ENCODE assay signal across 29 cellular contexts in the genomic region with DNA sequence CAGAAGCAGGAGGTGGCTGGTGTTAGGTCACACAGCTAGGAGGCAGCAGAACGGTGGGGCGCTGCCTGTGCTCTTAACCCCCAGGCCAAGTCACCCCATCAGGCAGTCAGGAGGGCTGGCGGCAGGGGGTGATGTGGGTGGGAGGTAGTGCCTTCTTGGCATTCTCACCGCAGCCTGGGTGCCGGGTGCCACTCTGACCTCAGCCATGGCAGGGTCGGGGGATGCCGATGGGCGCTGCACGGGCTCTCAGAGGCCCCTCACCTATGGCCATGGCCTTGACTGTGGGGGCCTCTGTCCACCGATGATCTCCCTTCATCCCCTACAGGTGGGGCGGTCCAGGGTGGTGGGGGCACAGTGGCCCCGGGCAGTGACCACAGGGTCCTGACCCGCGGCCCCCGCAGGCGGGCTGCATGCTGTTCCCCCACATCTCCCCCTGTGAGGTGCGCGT. TPM values are rescaled to one million over a fixed set of nuclear protein-coding genes. Genes with fewer than 3 reads are reported as not detected.
DNase-seq lines count a peak whose midpoint lies in the region; ATAC-seq, FAIRE-seq and TF ChIP-seq lines count a peak whose summit lies in the region.
"Had no signal": no experiment of that assay in that cellular context is flagged by ENCODE, and none has a peak within 500 bp of the region (broad histone marks: within the 10 kb centered on the region; RNA-seq: fewer than 3 reads in every experiment).

No MANE protein-coding gene starts in this region.

- TF ChIP-seq RAD21 in K562 (CRISPR knock-in tag; conservative IDR thresholded peaks at IDR 0.05 in 1 of 2, IDR thresholded peaks at IDR 0.05 in 1 of 2): no peak

- in situ Hi-C loops in K562 (cut with MboI): no loop called here

- peaks cover 65% of the 10 kb centered on the region for H3F3A ChIP-seq in GM23338 (replicated peaks; ENCODE audit: low read depth)

- H4K8ac ChIP-seq in neuronal stem cell (ENCODE audit: low read depth, low read length): no peak overlapping the region

- H3K79me2 ChIP-seq in K562 (ENCODE audit: control insufficient read depth, insufficient read depth, low read length) (peaks cover 32% of the 10 kb centered on the region), GM23338 (replicated peaks; ENCODE audit: insufficient read depth) (peaks cover 24% of the 10 kb centered on the region)

- no peak for ATAC-seq in K562
- no peak for ATAC-seq in GM23338
- ATAC-seq: activated CD8-positive, alpha-beta T cell treated with anti-CD3 and anti-CD28 coated beads, Interleukin-2, amount 10 ng/mL, durations not matched to agents 7 days and 5 days; natural killer cell had no signal

- peak overlapping the region; percentile 97 for H3K23ac ChIP-seq in neuronal stem cell (ENCODE audit: low read depth, low read length, poor library complexity)

- H2AK5ac ChIP-seq in neuronal stem cell (ENCODE audit: low read depth, low read length): no peak overlapping the region

- peak; percentile 15 for DNase-seq in activated CD8-positive, alpha-beta memory T cell treated with anti-CD3 and anti-CD28 coated beads, Interleukin-2, amount 50 U/mL, for 4 hours
- DNase-seq in activated CD8-positive, alpha-beta memory T cell treated with anti-CD3 and anti-CD28 coated beads for 24 hours: no peak
- no peak for DNase-seq in HFFc6
- DNase-seq in K562 (ENCODE audit: extremely low read depth in 1 of 4, low spot score in 3 of 4): no peak
- DNase-seq in neuronal stem cell (ENCODE audit: low spot score): no peak
- DNase-seq in GM23338 (ENCODE audit: low spot score): no peak
- no peak for DNase-seq in stimulated activated CD4-positive, alpha-beta T cell treated with anti-CD3 and anti-CD28 coated beads, Interleukin-4, amount 100 ng/mL, for 24 hours
- DNase-seq in NCI-H1694 (lab: John Stamatoyannopoulos, UW): no peak
- DNase-seq: activated CD4-positive, alpha-beta T cell treated with anti-CD3 and anti-CD28 coated beads for 1 hour; activated CD8-positive, alpha-beta T cell treated with anti-CD3 and anti-CD28 coated beads, Interleukin-2, amount 10 ng/mL, durations not matched to agents 7 days and 5 days; activated gamma-delta T cell; BE2C; CD8-positive, alpha-beta memory T cell; DMS79 treated with DMSO at 0.1 percent for 48 hours; dorsolateral prefrontal cortex; GF-D8; GM23248; islet precursor cell; midbrain; natural killer cell; NCI-H1092; NCI-H187; NCI-H2171 treated with DMSO at 0.1 percent for 48 hours; retina; substantia nigra had no signal

- intact Hi-C loops in K562 (cut with micrococcal nuclease): no loop called here

- POLR2A ChIA-PET in K562 (lab: Yijun Ruan, JAX): interaction anchor here (0.9 kb wide), 1 partner anchor 9 kb away, joined by 4 read pairs; no protein-coding TSS in a partner anchor

- peaks cover 24% of the 10 kb centered on the region for H3K27me3 Mint-ChIP-seq in HFFc6 (ENCODE audit: insufficient read depth)
- H3K27me3 Mint-ChIP-seq in GM23338 (ENCODE audit: insufficient read depth, low read depth, poor library complexity): peaks cover 55% of the 10 kb centered on the region
- H3K27me3 Mint-ChIP-seq: activated naive CD8-positive, alpha-beta T cell treated with anti-CD3 and anti-CD28 coated beads, Interleukin-2, amount 10 ng/mL, durations not matched to agents 7 days and 5 days; type B pancreatic cell had no signal

- no TSS peak for BruUV-seq in K562 (replicated peaks; lab: Mats Ljungman, UMichigan)

- no peak overlapping the region for H3K9ac ChIP-seq in K562 (ENCODE audit: insufficient read depth in 1 of 2, low read depth in 2 of 2, low read length in 2 of 2)
- H3K9ac ChIP-seq in neuronal stem cell (ENCODE audit: low read depth, low read length, poor library complexity): no peak overlapping the region
- H3K9ac ChIP-seq: GM23248 had no signal

- H2BK12ac ChIP-seq in neuronal stem cell (ENCODE audit: low read length): no peak overlapping the region

- peak overlapping the region; percentile 67 for H3K27ac Mint-ChIP-seq in HFFc6
- no peak overlapping the region for H3K27ac Mint-ChIP-seq in GM23338
- H3K27ac Mint-ChIP-seq: activated CD8-positive, alpha-beta T cell treated with anti-CD3 and anti-CD28 coated beads, Interleukin-2, amount 10 ng/mL, durations not matched to agents 7 days and 5 days; activated naive CD8-positive, alpha-beta T cell treated with anti-CD3 and anti-CD28 coated beads, Interleukin-2, amount 10 ng/mL, durations not matched to agents 7 days and 5 days had no signal

- H3K4me3 Mint-ChIP-seq in HFFc6 (no peak overlapping the region; the same call in 1 of the 2 replicates), GM23338 (no peak overlapping the region)
- H3K4me3 Mint-ChIP-seq: activated CD8-positive, alpha-beta T cell treated with anti-CD3 and anti-CD28 coated beads, Interleukin-2, amount 10 ng/mL, durations not matched to agents 7 days and 5 days; activated naive CD8-positive, alpha-beta T cell treated with anti-CD3 and anti-CD28 coated beads, Interleukin-2, amount 10 ng/mL, durations not matched to agents 7 days and 5 days; natural killer cell; type B pancreatic cell had no signal

- H3K36me3 Mint-ChIP-seq in HFFc6 (ENCODE audit: low read depth) (peaks cover 18% of the 10 kb centered on the region; the same call in 1 of the 2 replicates), GM23338 (ENCODE audit: low read depth) (peaks cover 72% of the 10 kb centered on the region)
- H3K36me3 Mint-ChIP-seq: natural killer cell had no signal

- H3K79me1 ChIP-seq in neuronal stem cell (ENCODE audit: low read depth, low read length): peaks cover 24% of the 10 kb centered on the region

- H3K27ac ChIP-seq in K562 (ENCODE audit: extremely low read depth, low read depth, low read length): no peak overlapping the region
- H3K27ac ChIP-seq in neuronal stem cell (replicated peaks; ENCODE audit: low read length): no peak overlapping the region
- no peak overlapping the region for H3K27ac ChIP-seq in GM23338 (ENCODE audit: low read depth)
- H3K27ac ChIP-seq: GM23248, HL-60, SJSA1 had no signal

- peaks cover 8% of the 10 kb centered on the region for H3K9me1 ChIP-seq in K562 (ENCODE audit: control insufficient read depth, insufficient read depth, low read length)

- no peak for TF ChIP-seq EP300 in K562 (IDR thresholded peaks at IDR 0.05; ENCODE audit: low read length)

- no peak overlapping the region for H2BK120ac ChIP-seq in neuronal stem cell (ENCODE audit: low read depth, low read length)

- H4K20me1 ChIP-seq in K562 (replicated peaks; ENCODE audit: control insufficient read depth, insufficient read depth, low read length): peaks cover 27% of the 10 kb centered on the region
- peaks cover 23% of the 10 kb centered on the region for H4K20me1 ChIP-seq in GM23338 (replicated peaks; ENCODE audit: insufficient read depth)

- TF ChIP-seq CTCF in HFFc6 (IDR thresholded peaks at IDR 0.05) (no peak; the same call in 1 of the 2 replicates), K562 (IDR thresholded peaks at IDR 0.05 in 2 of 3, conservative IDR thresholded peaks at IDR 0.05 in 1 of 3; ENCODE audit: insufficient read depth in 2 of 3, low read depth in 1 of 3, low read length in 3 of 3) (no peak), GM23338 (conservative IDR thresholded peaks at IDR 0.05; ENCODE audit: low read depth in 2 of 2) (no peak)

- H2BK15ac ChIP-seq in neuronal stem cell (ENCODE audit: low read length): no peak overlapping the region

- H3K4me3 ChIP-seq in K562 (no peak overlapping the region), neuronal stem cell (ENCODE audit: low read length in 2 of 2) (no peak overlapping the region), GM23338 (no peak overlapping the region)
- H3K4me3 ChIP-seq: dorsolateral prefrontal cortex, GM23248, SJSA1 had no signal

- 87% methylated on average over 10 of the region's 18 CpGs for WGBS in K562 (ENCODE audit: insufficient coverage, low coverage, missing lambda C conversion rate)
- no CpG with 5 or more reads among the region's 18 CpGs for WGBS in neuronal stem cell (ENCODE audit: extremely low coverage in 2 of 2, insufficient read length in 2 of 2, insufficient replicate concordance in 1 of 2), 2 donors

- H3K4me1 ChIP-seq in K562 (replicated peaks in 1 of 2; ENCODE audit: control insufficient read depth in 2 of 2, insufficient read depth in 2 of 2, low read length in 2 of 2) (peaks cover 11 to 84% of the 10 kb centered on the region in 2 experiments), neuronal stem cell (ENCODE audit: control insufficient read depth in 2 of 2, insufficient read depth in 1 of 2, low read depth in 1 of 2, low read length in 2 of 2) (peaks cover 9 to 14% of the 10 kb centered on the region in 2 donors), GM23338 (ENCODE audit: insufficient read depth) (peaks cover 16% of the 10 kb centered on the region)

- H3K18ac ChIP-seq in neuronal stem cell (ENCODE audit: low read length): no peak overlapping the region

- no peak overlapping the region for H2AFZ ChIP-seq in K562 (ENCODE audit: low read depth, low read length)
- no peak overlapping the region for H2AFZ ChIP-seq in neuronal stem cell (ENCODE audit: low read length)
- no peak overlapping the region for H2AFZ ChIP-seq in GM23338
- H2AFZ ChIP-seq: GM23248 had no signal

- H3K9me3 Mint-ChIP-seq in HFFc6: no peaks in the 10 kb centered on the region
- H3K9me3 Mint-ChIP-seq in GM23338: peaks cover 4% of the 10 kb centered on the region; the same call in 2 of the 3 replicates
- H3K9me3 Mint-ChIP-seq: activated naive CD8-positive, alpha-beta T cell treated with anti-CD3 and anti-CD28 coated beads, Interleukin-2, amount 10 ng/mL, durations not matched to agents 7 days and 5 days; CD8-positive, alpha-beta memory T cell; natural killer cell; type B pancreatic cell had no signal

- no peak for FAIRE-seq in K562 (lab: Jason Lieb, UNC)

- H3K14ac ChIP-seq in neuronal stem cell (ENCODE audit: low read length): no peak overlapping the region

- no peak overlapping the region for H4K91ac ChIP-seq in neuronal stem cell (ENCODE audit: low read depth, low read length, poor library complexity)

- CTCF ChIA-PET in K562 (lab: Yijun Ruan, JAX; ENCODE audit: low intra/inter-chr PET ratio): no interaction called here

- H3K4ac ChIP-seq in neuronal stem cell (ENCODE audit: low read length): no peak overlapping the region

- TF ChIP-seq POLR2A in K562 (conservative IDR thresholded peaks at IDR 0.05): no peak

- H3K9me2 ChIP-seq in GM23338 (ENCODE audit: insufficient read depth): no peaks in the 10 kb centered on the region

- no peak overlapping the region for H3K4me2 ChIP-seq in K562 (ENCODE audit: insufficient read depth, low read length)
- no peak overlapping the region for H3K4me2 ChIP-seq in neuronal stem cell (ENCODE audit: insufficient read depth, low read length, poor library complexity, severe bottlenecking)
- no peak overlapping the region for H3K4me2 ChIP-seq in GM23338

- peak overlapping the region; percentile 35 for H2BK5ac ChIP-seq in neuronal stem cell (ENCODE audit: low read length)

- no peaks in the 10 kb centered on the region for H3K27me3 ChIP-seq in K562 (ENCODE audit: control insufficient read depth in 2 of 2, insufficient read depth in 2 of 2, low read length in 2 of 2)
- no peaks in the 10 kb centered on the region for H3K27me3 ChIP-seq in neuronal stem cell (ENCODE audit: control insufficient read depth in 3 of 3, insufficient read depth in 3 of 3, low read depth in 1 of 3, low read length in 3 of 3)
- H3K27me3 ChIP-seq in GM23338 (ENCODE audit: insufficient read depth): no peaks in the 10 kb centered on the region
- H3K27me3 ChIP-seq: BE2C, dorsolateral prefrontal cortex, SJSA1 had no signal

- H3K4me1 Mint-ChIP-seq in HFFc6 (ENCODE audit: low read depth) (peaks cover 34% of the 10 kb centered on the region), GM23338 (peaks cover 23% of the 10 kb centered on the region)

- H3K36me3 ChIP-seq in K562 (ENCODE audit: control insufficient read depth, insufficient read depth, low read length) (peaks cover 89% of the 10 kb centered on the region), neuronal stem cell (replicated peaks in 1 of 2; ENCODE audit: control insufficient read depth in 2 of 2, insufficient read depth in 2 of 2, low read length in 2 of 2) (peaks cover 69 to 94% of the 10 kb centered on the region in 2 donors), GM23338 (ENCODE audit: insufficient read depth) (no peaks in the 10 kb centered on the region; the same call in 1 of the 2 replicates)

- H3K9me3 ChIP-seq in K562 (replicated peaks; ENCODE audit: control insufficient read depth, insufficient read depth, low read depth, low read length): no peaks in the 10 kb centered on the region
- H3K9me3 ChIP-seq in neuronal stem cell (replicated peaks in 1 of 2; ENCODE audit: control insufficient read depth in 2 of 2, insufficient read depth in 1 of 2, low read depth in 1 of 2, low read length in 2 of 2): no peaks in the 10 kb centered on the region
- H3K9me3 ChIP-seq: BE2C, SJSA1 had no signal

RNA-seq across cellular contexts. Expression of a gene that starts 5.6 kb away (rescaled TPM):
- total RNA-seq in HFFc6 (2021; fragmentation: NEBNext Ultra II Directional; extraction: Animal tissue kit (Norgen Biotek cat#: 25700)): 100 to 1,000 TPM; 157 to 176 (median 162) TPM
- 128 and 364 TPM in 2 replicates for total RNA-seq in K562 (2011; cell fraction: chromatin; rRNA removed; ENCODE audit: low replicate concordance)
- total RNA-seq in K562 (2011; cell fraction: nucleolus; rRNA removed): 274 and 281 TPM in 2 replicates
- total RNA-seq in K562 (2011; cell fraction: nucleoplasm; rRNA removed): 195 and 218 TPM in 2 replicates
- total RNA-seq in K562 (2014; rRNA removed) (61.3 and 79.5 TPM in 2 replicates), K562 (2014; rRNA removed; fragmentation: Illumina TruSeq; extraction: Trizol) (14.0 and 23.3 TPM in 2 replicates), K562 (2015; rRNA removed; fragmentation: Illumina TruSeq; extraction: Trizol) (43.5 and 44.6 TPM in 2 replicates), K562 (2021) (156 and 169 TPM in 2 replicates)
- polyA plus RNA-seq in K562 (2011; rRNA removed) (33.0 and 58.6 TPM in 2 replicates), K562 (2014; fragmentation: Illumina TruSeq; extraction: Trizol) (61.7 and 81.3 TPM in 2 replicates), K562 (2014; fragmentation: Nextera tagmentation; extraction: Ambion mirVana) (1 to 10 TPM; 4.9 to 9.3 TPM), K562 (2014; rRNA removed) (68.1 and 75.0 TPM in 2 replicates), GM23338 (2016; fragmentation: Nextera tagmentation; extraction: Ambion mirVana) (188 and 225 TPM in 2 replicates)
- polyA plus RNA-seq in K562 (2011; cell fraction: cytosol; rRNA removed): 39.8 and 67.6 TPM in 2 replicates
- 302 and 359 TPM in 2 replicates for polyA plus RNA-seq in K562 (2011; cell fraction: nucleus; rRNA removed)
- polyA plus RNA-seq in K562 (2012): 104 and 153 TPM in 2 replicates
- polyA minus RNA-seq in K562 (2011; rRNA and poly(A)+ RNA removed): 22.8 and 25.3 TPM in 2 replicates
- polyA minus RNA-seq in K562 (2011; cell fraction: cytosol; rRNA and poly(A)+ RNA removed): 60.9 and 84.8 TPM in 2 replicates
- polyA minus RNA-seq in K562 (2011; cell fraction: nucleus; rRNA and poly(A)+ RNA removed): 81.6 and 99.6 TPM in 2 replicates
- 316 TPM for polyA plus RNA-seq in neuronal stem cell (2013, experiment 1 of 2)
- polyA plus RNA-seq in neuronal stem cell (2013, experiment 2 of 2): 321 TPM
- 194 and 209 TPM in 2 replicates for total RNA-seq in GM23338 (2014; rRNA removed; shearing (Covaris generic))

RNA-seq across cellular contexts. Expression of a gene that starts 10.8 kb away (rescaled TPM):
- 10 to 100 TPM; 39.7 to 48.7 (median 47.2) TPM for total RNA-seq in HFFc6 (2021; fragmentation: NEBNext Ultra II Directional; extraction: Animal tissue kit (Norgen Biotek cat#: 25700))
- total RNA-seq in K562 (2011; cell fraction: chromatin; rRNA removed; ENCODE audit: low replicate concordance): 168 and 404 TPM in 2 replicates
- 252 and 258 TPM in 2 replicates for total RNA-seq in K562 (2011; cell fraction: nucleolus; rRNA removed)
- 178 and 185 TPM in 2 replicates for total RNA-seq in K562 (2011; cell fraction: nucleoplasm; rRNA removed)
- total RNA-seq in K562 (2014; rRNA removed) (56.0 and 59.3 TPM in 2 replicates), K562 (2014; rRNA removed; fragmentation: Illumina TruSeq; extraction: Trizol) (12.3 and 18.1 TPM in 2 replicates), K562 (2015; rRNA removed; fragmentation: Illumina TruSeq; extraction: Trizol) (25.3 and 29.4 TPM in 2 replicates), K562 (2021) (84.9 and 85.4 TPM in 2 replicates)
- polyA plus RNA-seq in K562 (2011; rRNA removed) (13.7 and 21.3 TPM in 2 replicates), K562 (2014; fragmentation: Illumina TruSeq; extraction: Trizol) (26.7 and 30.0 TPM in 2 replicates), K562 (2014; fragmentation: Nextera tagmentation; extraction: Ambion mirVana) (1 to 10 TPM; 2.8 to 3.1 TPM), K562 (2014; rRNA removed) (64.0 and 71.3 TPM in 2 replicates), GM23338 (2016; fragmentation: Nextera tagmentation; extraction: Ambion mirVana) (109 and 112 TPM in 2 replicates)
- 12.2 and 25.9 TPM in 2 replicates for polyA plus RNA-seq in K562 (2011; cell fraction: cytosol; rRNA removed)
- 123 and 164 TPM in 2 replicates for polyA plus RNA-seq in K562 (2011; cell fraction: nucleus; rRNA removed)
- 56.7 and 64.2 TPM in 2 replicates for polyA plus RNA-seq in K562 (2012)
- 6.7 and 8.2 TPM in 2 replicates for polyA minus RNA-seq in K562 (2011; rRNA and poly(A)+ RNA removed)
- polyA minus RNA-seq in K562 (2011; cell fraction: cytosol; rRNA and poly(A)+ RNA removed): 22.8 and 136 TPM in 2 replicates
- 48.2 and 49.9 TPM in 2 replicates for polyA minus RNA-seq in K562 (2011; cell fraction: nucleus; rRNA and poly(A)+ RNA removed)
- 56.3 TPM for polyA plus RNA-seq in neuronal stem cell (2013, experiment 1 of 2)
- polyA plus RNA-seq in neuronal stem cell (2013, experiment 2 of 2): 62.9 TPM
- 81.4 and 99.6 TPM in 2 replicates for total RNA-seq in GM23338 (2014; rRNA removed; shearing (Covaris generic))

RNA-seq across cellular contexts. Expression of a gene that starts 20.6 kb away (rescaled TPM):
- total RNA-seq in HFFc6 (2021; fragmentation: NEBNext Ultra II Directional; extraction: Animal tissue kit (Norgen Biotek cat#: 25700)): 100 to 1,000 TPM in 5 of 6 experiments, 10 to 100 TPM in 1; 98.5 to 128 (median 104) TPM
- total RNA-seq in K562 (2011; cell fraction: chromatin; rRNA removed; ENCODE audit: low replicate concordance): 24.5 and 49.9 TPM in 2 replicates
- 34.3 and 39.9 TPM in 2 replicates for total RNA-seq in K562 (2011; cell fraction: nucleolus; rRNA removed)
- 26.9 and 29.9 TPM in 2 replicates for total RNA-seq in K562 (2011; cell fraction: nucleoplasm; rRNA removed)
- 25.7 and 33.8 TPM in 2 replicates for total RNA-seq in K562 (2014; rRNA removed)
- total RNA-seq in K562 (2014; rRNA removed; fragmentation: Illumina TruSeq; extraction: Trizol): 5.7 and 6.9 TPM in 2 replicates
- 13.5 and 14.4 TPM in 2 replicates for total RNA-seq in K562 (2015; rRNA removed; fragmentation: Illumina TruSeq; extraction: Trizol)
- total RNA-seq in K562 (2021): 50.1 and 50.3 TPM in 2 replicates
- 17.1 and 22.4 TPM in 2 replicates for polyA plus RNA-seq in K562 (2011; rRNA removed)
- 34.5 and 68.9 TPM in 2 replicates for polyA plus RNA-seq in K562 (2011; cell fraction: cytosol; rRNA removed)
- 33.2 and 55.4 TPM in 2 replicates for polyA plus RNA-seq in K562 (2011; cell fraction: nucleus; rRNA removed)
- polyA plus RNA-seq in K562 (2012): 31.8 and 37.6 TPM in 2 replicates
- polyA plus RNA-seq in K562 (2014; fragmentation: Illumina TruSeq; extraction: Trizol): 39.0 and 40.7 TPM in 2 replicates
- 1 to 10 TPM; 1.2 TPM for polyA plus RNA-seq in K562 (2014; fragmentation: Nextera tagmentation; extraction: Ambion mirVana)
- 38.2 and 45.4 TPM in 2 replicates for polyA plus RNA-seq in K562 (2014; rRNA removed)
- polyA minus RNA-seq in K562 (2011; rRNA and poly(A)+ RNA removed): 7.8 and 10.3 TPM in 2 replicates
- polyA minus RNA-seq in K562 (2011; cell fraction: cytosol; rRNA and poly(A)+ RNA removed): 17.4 and 21.4 TPM in 2 replicates
- 18.2 and 22.4 TPM in 2 replicates for polyA minus RNA-seq in K562 (2011; cell fraction: nucleus; rRNA and poly(A)+ RNA removed)
- 45.3 TPM for polyA plus RNA-seq in neuronal stem cell (2013, experiment 1 of 2)
- polyA plus RNA-seq in neuronal stem cell (2013, experiment 2 of 2): 42.9 TPM
- total RNA-seq in GM23338 (2014; rRNA removed; shearing (Covaris generic)): 15.7 and 21.5 TPM in 2 replicates
- polyA plus RNA-seq in GM23338 (2016; fragmentation: Nextera tagmentation; extraction: Ambion mirVana): 28.0 and 28.6 TPM in 2 replicates

RNA-seq across cellular contexts. Expression of a gene that starts 20.9 kb away (rescaled TPM):
- total RNA-seq in HFFc6 (2021; fragmentation: NEBNext Ultra II Directional; extraction: Animal tissue kit (Norgen Biotek cat#: 25700)): 10 to 100 TPM; 42.8 to 53.3 (median 46.8) TPM
- total RNA-seq in K562 (2011; cell fraction: chromatin; rRNA removed; ENCODE audit: low replicate concordance): 34.8 and 78.7 TPM in 2 replicates
- total RNA-seq in K562 (2011; cell fraction: nucleolus; rRNA removed): 40.9 and 43.4 TPM in 2 replicates
- 33.2 and 34.5 TPM in 2 replicates for total RNA-seq in K562 (2011; cell fraction: nucleoplasm; rRNA removed)
- total RNA-seq in K562 (2014; rRNA removed): 3.8 and 6.8 TPM in 2 replicates
- total RNA-seq in K562 (2014; rRNA removed; fragmentation: Illumina TruSeq; extraction: Trizol): 2.6 and 3.2 TPM in 2 replicates
- 2.4 and 3.5 TPM in 2 replicates for total RNA-seq in K562 (2015; rRNA removed; fragmentation: Illumina TruSeq; extraction: Trizol)
- 14.2 and 16.0 TPM in 2 replicates for total RNA-seq in K562 (2021)
- 7.4 and 10.5 TPM in 2 replicates for polyA plus RNA-seq in K562 (2011; rRNA removed)
- 8.7 and 14.7 TPM in 2 replicates for polyA plus RNA-seq in K562 (2011; cell fraction: cytosol; rRNA removed)
- 33.2 and 48.4 TPM in 2 replicates for polyA plus RNA-seq in K562 (2011; cell fraction: nucleus; rRNA removed)
- 15.8 and 16.9 TPM in 2 replicates for polyA plus RNA-seq in K562 (2012)
- polyA plus RNA-seq in K562 (2014; fragmentation: Illumina TruSeq; extraction: Trizol): 8.7 and 11.7 TPM in 2 replicates
- polyA plus RNA-seq in K562 (2014; fragmentation: Nextera tagmentation; extraction: Ambion mirVana): under 1 TPM; 0.42 to 0.46 TPM
- polyA plus RNA-seq in K562 (2014; rRNA removed): 14.7 and 18.2 TPM in 2 replicates
- polyA minus RNA-seq in K562 (2011; rRNA and poly(A)+ RNA removed): 5.7 and 7.2 TPM in 2 replicates
- 9.1 and 9.2 TPM in 2 replicates for polyA minus RNA-seq in K562 (2011; cell fraction: cytosol; rRNA and poly(A)+ RNA removed)
- 12.3 and 15.3 TPM in 2 replicates for polyA minus RNA-seq in K562 (2011; cell fraction: nucleus; rRNA and poly(A)+ RNA removed)
- 29.5 TPM for polyA plus RNA-seq in neuronal stem cell (2013, experiment 1 of 2)
- polyA plus RNA-seq in neuronal stem cell (2013, experiment 2 of 2): 29.9 TPM
- 12.1 and 19.3 TPM in 2 replicates for total RNA-seq in GM23338 (2014; rRNA removed; shearing (Covaris generic))
- 39.5 and 43.1 TPM in 2 replicates for polyA plus RNA-seq in GM23338 (2016; fragmentation: Nextera tagmentation; extraction: Ambion mirVana)

RNA-seq across cellular contexts. Expression of a gene that starts 38.5 kb away (rescaled TPM):
- total RNA-seq in HFFc6 (2021; fragmentation: NEBNext Ultra II Directional; extraction: Animal tissue kit (Norgen Biotek cat#: 25700)): 10 to 100 TPM; 44.5 to 50.6 (median 47.8) TPM
- 109 and 190 TPM in 2 replicates for total RNA-seq in K562 (2011; cell fraction: chromatin; rRNA removed; ENCODE audit: low replicate concordance)
- 97.8 and 99.2 TPM in 2 replicates for total RNA-seq in K562 (2011; cell fraction: nucleolus; rRNA removed)
- 109 and 111 TPM in 2 replicates for total RNA-seq in K562 (2011; cell fraction: nucleoplasm; rRNA removed)
- total RNA-seq in K562 (2014; rRNA removed) (19.3 and 30.1 TPM in 2 replicates), K562 (2014; rRNA removed; fragmentation: Illumina TruSeq; extraction: Trizol) (15.7 and 17.1 TPM in 2 replicates), K562 (2015; rRNA removed; fragmentation: Illumina TruSeq; extraction: Trizol) (14.5 and 16.0 TPM in 2 replicates), K562 (2021) (83.5 and 93.9 TPM in 2 replicates)
- polyA plus RNA-seq in K562 (2011; rRNA removed) (23.0 and 31.0 TPM in 2 replicates), K562 (2014; fragmentation: Illumina TruSeq; extraction: Trizol) (56.7 and 72.9 TPM in 2 replicates), K562 (2014; fragmentation: Nextera tagmentation; extraction: Ambion mirVana) (1 to 10 TPM; 4.1 to 4.4 TPM), K562 (2014; rRNA removed) (37.8 and 40.3 TPM in 2 replicates), GM23338 (2016; fragmentation: Nextera tagmentation; extraction: Ambion mirVana) (45.6 and 46.4 TPM in 2 replicates)
- 18.3 and 19.6 TPM in 2 replicates for polyA plus RNA-seq in K562 (2011; cell fraction: cytosol; rRNA removed)
- polyA plus RNA-seq in K562 (2011; cell fraction: nucleus; rRNA removed): 111 and 131 TPM in 2 replicates
- polyA plus RNA-seq in K562 (2012): 57.3 and 63.8 TPM in 2 replicates
- polyA minus RNA-seq in K562 (2011; rRNA and poly(A)+ RNA removed): 20.8 and 22.4 TPM in 2 replicates
- 35.9 and 50.9 TPM in 2 replicates for polyA minus RNA-seq in K562 (2011; cell fraction: cytosol; rRNA and poly(A)+ RNA removed)
- polyA minus RNA-seq in K562 (2011; cell fraction: nucleus; rRNA and poly(A)+ RNA removed): 38.8 and 53.6 TPM in 2 replicates
- 63.1 TPM for polyA plus RNA-seq in neuronal stem cell (2013, experiment 1 of 2)
- 64.7 TPM for polyA plus RNA-seq in neuronal stem cell (2013, experiment 2 of 2)
- 47.1 and 58.6 TPM in 2 replicates for total RNA-seq in GM23338 (2014; rRNA removed; shearing (Covaris generic))
